ENCODE assay signal across 8 cellular contexts in the genomic region with DNA sequence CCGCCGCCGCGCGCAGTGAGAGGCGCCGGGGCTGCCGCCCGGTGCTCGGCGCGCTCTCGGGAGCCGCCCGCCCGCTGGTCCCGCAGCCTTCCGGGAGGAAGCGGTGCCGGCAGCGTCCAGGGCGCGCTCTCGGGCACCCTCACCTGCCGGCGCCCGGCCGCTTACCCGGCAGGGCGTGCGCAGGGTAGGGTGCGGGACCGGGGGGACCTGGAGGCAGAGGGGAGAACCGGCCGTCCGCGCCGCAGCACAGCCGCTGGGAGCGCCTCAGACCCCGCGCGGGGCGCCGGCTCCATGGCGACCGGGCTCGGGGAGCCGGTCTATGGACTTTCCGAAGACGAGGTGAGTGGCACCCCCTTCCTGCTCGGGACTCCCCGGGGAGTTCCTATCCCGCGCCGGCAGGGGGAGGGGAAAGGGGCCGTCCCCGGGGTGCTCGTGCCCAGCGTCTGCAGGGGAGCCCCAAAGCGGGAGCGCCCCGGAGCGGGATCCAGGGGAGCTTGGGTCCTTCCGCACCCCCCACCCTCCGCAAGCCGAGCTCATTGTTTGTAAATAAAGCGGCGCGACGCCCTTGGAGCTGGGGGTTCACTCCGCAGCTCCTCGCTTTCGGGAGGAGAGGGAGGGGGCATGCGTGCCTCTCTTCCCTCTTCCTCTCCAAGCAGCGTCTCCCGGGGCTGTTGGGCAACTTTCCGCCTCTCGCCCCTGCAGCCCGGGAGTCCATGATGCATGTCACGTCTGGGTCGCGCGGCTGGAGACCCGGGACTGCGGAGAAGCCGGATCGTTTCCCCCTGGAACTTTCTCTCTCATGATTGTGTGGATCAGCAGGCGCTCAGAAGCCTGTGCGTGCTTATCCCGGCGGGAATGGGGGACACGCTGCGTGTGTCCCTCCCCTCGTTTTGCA. TPM values are rescaled to one million over a fixed set of nuclear protein-coding genes. Genes with fewer than 3 reads are reported as not detected.
DNase-seq lines count a peak whose midpoint lies in the region; ATAC-seq and TF ChIP-seq lines count a peak whose summit lies in the region.

No MANE protein-coding gene starts in this region.

- H3K4me3 ChIP-seq in AG10803 (ENCODE audit: low read length) (peak overlapping the region; percentile 60), fibroblast of pulmonary artery (replicated peaks; ENCODE audit: low read depth, low read length) (peak overlapping the region; percentile 70), neuron (ENCODE audit: low read length) (peak overlapping the region; percentile 71), upper lobe of left lung (peak overlapping the region; percentile 68 to 90 (median 86))

- peak overlapping the region; percentile 99 for H2AFZ ChIP-seq in neuron (ENCODE audit: low read depth, low read length)

- ATAC-seq in GM18870 (IDR thresholded peaks at IDR 0.05; ENCODE audit: unreplicated experiment) (peak; percentile 26), HG03064 (IDR thresholded peaks at IDR 0.05; ENCODE audit: low read depth, unreplicated experiment) (peak; percentile 38), upper lobe of left lung (ENCODE audit: low FRiP score in 2 of 2) (peak; percentile 54 to 59)

- no peak for DNase-seq in AG10803 (ENCODE audit: low read depth)
- DNase-seq in NOMO-1 treated with DMSO at 0.1 percent for 48 hours (lab: John Stamatoyannopoulos, UW; ENCODE audit: unreplicated experiment) = peak; percentile 46
- peak; percentile 7 to 9 for DNase-seq in activated T-helper 1 cell treated with anti-CD3 and anti-CD28 coated beads, Interleukin-2, amount 50 U/mL, for 16 hours (ENCODE audit: low read depth in 1 of 2, low spot score in 1 of 2)
- peak; percentile 28 for DNase-seq in fibroblast of pulmonary artery (ENCODE audit: low read depth)
- DNase-seq in upper lobe of left lung = peak; percentile 61 to 90

- TF ChIP-seq EP300 in upper lobe of left lung (IDR thresholded peaks at IDR 0.05) = no peak

- H3K27me3 ChIP-seq in neuron (ENCODE audit: insufficient read depth, low read length) (no peaks in the 10 kb centered on the region), upper lobe of left lung (peaks cover 0 to 4% (median 0%) of the 10 kb centered on the region in 4 donors)

- H3K36me3 ChIP-seq in neuron (ENCODE audit: insufficient read depth, low read length) (no peaks in the 10 kb centered on the region), upper lobe of left lung (no peaks in the 10 kb centered on the region)

- peak overlapping the region; percentile 84 to 93 (median 92) for H3K27ac ChIP-seq in upper lobe of left lung

- WGBS in upper lobe of left lung, 2 donors = 1 to 2% methylated on average over 10 to 62 of the region's 95 CpGs

- TF ChIP-seq POLR2A in upper lobe of left lung (IDR thresholded peaks at IDR 0.05) = peak in 2 of 4 donors; percentile 41 to 68

- no peaks in the 10 kb centered on the region for H3K9me3 ChIP-seq in neuron (ENCODE audit: low read length)
- no peaks in the 10 kb centered on the region for H3K9me3 ChIP-seq in upper lobe of left lung

- no peak for TF ChIP-seq CTCF in AG10803 (conservative IDR thresholded peaks at IDR 0.05; ENCODE audit: low read length)
- TF ChIP-seq CTCF in fibroblast of pulmonary artery (IDR thresholded peaks at IDR 0.05; ENCODE audit: low read length, missing control alignments) = no peak
- peak in 5 of 6 experiments; percentile 10 to 53 (median 30) for TF ChIP-seq CTCF in upper lobe of left lung (IDR thresholded peaks at IDR 0.05)

- H3K4me1 ChIP-seq in neuron (ENCODE audit: insufficient read depth, low read length) = peaks cover 14% of the 10 kb centered on the region
- H3K4me1 ChIP-seq in upper lobe of left lung = peaks cover 7 to 29% (median 24%) of the 10 kb centered on the region in 4 donors

RNA-seq across cellular contexts. Expression of a gene that starts 0.6 kb away (rescaled TPM):
- total RNA-seq in upper lobe of left lung = 100 to 1,000 TPM; 148 to 491 (median 300) TPM

Comparison
In these comparisons a context has a peak if more than half of its experiments do, and no peak if none do; other contexts are left out.
1. CTCF ChIP-seq: peak in upper lobe of left lung (5 of 6); none in AG10803 (single experiment) and fibroblast of pulmonary artery (single experiment).
2. Peak in every context shown above with its lines, with median percentiles within 50 percentile points of each other: H3K4me3 ChIP-seq and ATAC-seq.